ENCODE assay signal across 8 cellular contexts in the genomic region with DNA sequence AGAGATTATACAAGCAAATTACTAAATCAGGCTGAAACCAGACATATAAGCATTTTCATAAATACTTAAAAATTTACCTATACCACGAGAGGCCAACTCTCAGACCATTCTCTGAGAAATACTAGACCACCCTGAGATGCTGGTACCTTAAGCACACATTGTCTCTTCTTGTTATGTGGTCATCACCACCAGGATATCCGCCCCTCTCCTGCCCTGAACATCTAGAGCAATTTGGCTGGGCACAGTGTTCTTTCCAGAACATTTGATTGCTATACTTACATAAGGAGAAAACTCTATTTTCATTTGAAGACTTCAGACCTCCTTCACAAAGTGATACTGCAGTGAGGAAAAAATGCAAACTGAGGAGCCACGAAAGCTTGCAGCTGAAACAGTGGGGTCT. TPM values are rescaled to one million over a fixed set of nuclear protein-coding genes. Genes with fewer than 3 reads are reported as not detected.
A peak's percentile ranks its signal among the peaks of the same experiment; 100 is the strongest.
DNase-seq lines count a peak whose midpoint lies in the region; ATAC-seq lines count a peak whose summit lies in the region.

No MANE protein-coding gene starts in this region.

- no peaks in the 10 kb centered on the region for H3K36me3 Mint-ChIP-seq in activated naive CD4-positive, alpha-beta T cell treated with anti-CD3 and anti-CD28 coated beads for 36 hours (ENCODE audit: low read depth)
- no peaks in the 10 kb centered on the region for H3K36me3 Mint-ChIP-seq in stimulated activated memory B cell treated with anti-CD40 and anti-IgM and Interleukin-4, amounts not matched to agents 10 μg/mL and 1 μg/mL and 100 μg/mL, for 72 hours

- H3K27ac ChIP-seq in KOPT-K1 (ENCODE audit: low read depth, low read length, poor library complexity, severe bottlenecking) = peak overlapping the region; percentile 26

- H3K27ac Mint-ChIP-seq in activated naive CD4-positive, alpha-beta T cell treated with anti-CD3 and anti-CD28 coated beads for 36 hours = peak overlapping the region; percentile 89
- peak overlapping the region; percentile 84 for H3K27ac Mint-ChIP-seq in stimulated activated memory B cell treated with anti-CD40 and anti-IgM and Interleukin-4, amounts not matched to agents 10 μg/mL and 1 μg/mL and 100 μg/mL, for 72 hours

- no peaks in the 10 kb centered on the region for H3K9me3 ChIP-seq in KOPT-K1 (ENCODE audit: insufficient read depth, low read length, poor library complexity, severe bottlenecking)

- no peaks in the 10 kb centered on the region for H3K36me3 ChIP-seq in KOPT-K1 (ENCODE audit: insufficient read depth, low read length)

- peak; percentile 19 for ATAC-seq in HG02763 (IDR thresholded peaks at IDR 0.05; ENCODE audit: unreplicated experiment)
- ATAC-seq in stimulated activated memory B cell treated with anti-CD40 and anti-IgM and Interleukin-4, amounts not matched to agents 10 μg/mL and 1 μg/mL and 100 μg/mL, for 72 hours = peak; percentile 18

- no peaks in the 10 kb centered on the region for H3K27me3 Mint-ChIP-seq in activated naive CD4-positive, alpha-beta T cell treated with anti-CD3 and anti-CD28 coated beads for 36 hours (ENCODE audit: low read depth)
- no peaks in the 10 kb centered on the region for H3K27me3 Mint-ChIP-seq in stimulated activated memory B cell treated with anti-CD40 and anti-IgM and Interleukin-4, amounts not matched to agents 10 μg/mL and 1 μg/mL and 100 μg/mL, for 72 hours

- no peak for DNase-seq in activated naive CD4-positive, alpha-beta T cell treated with anti-CD3 and anti-CD28 coated beads for 36 hours
- no peak for DNase-seq in activated naive CD4-positive, alpha-beta T cell treated with Interleukin-2 at 50 U/mL for 16 hours
- DNase-seq in T-helper 9 cell (no peak), NCI-H187 treated with DMSO at 0.1 percent for 48 hours (lab: John Stamatoyannopoulos, UW) (no peak), DMS153 treated with DMSO at 0.1 percent for 48 hours (lab: John Stamatoyannopoulos, UW; ENCODE audit: unreplicated experiment) (no peak)

- H3K9me3 Mint-ChIP-seq in activated naive CD4-positive, alpha-beta T cell treated with anti-CD3 and anti-CD28 coated beads for 36 hours = no peaks in the 10 kb centered on the region
- no peaks in the 10 kb centered on the region for H3K9me3 Mint-ChIP-seq in stimulated activated memory B cell treated with anti-CD40 and anti-IgM and Interleukin-4, amounts not matched to agents 10 μg/mL and 1 μg/mL and 100 μg/mL, for 72 hours

- intact Hi-C loops in activated naive CD4-positive, alpha-beta T cell treated with anti-CD3 and anti-CD28 coated beads for 36 hours (cut with micrococcal nuclease) = no loop called here

- H3K4me3 Mint-ChIP-seq in activated naive CD4-positive, alpha-beta T cell treated with anti-CD3 and anti-CD28 coated beads for 36 hours = peak overlapping the region; percentile 25
- peak overlapping the region; percentile 48 for H3K4me3 Mint-ChIP-seq in stimulated activated memory B cell treated with anti-CD40 and anti-IgM and Interleukin-4, amounts not matched to agents 10 μg/mL and 1 μg/mL and 100 μg/mL, for 72 hours

- CTCF ChIA-PET in activated naive CD4-positive, alpha-beta T cell treated with anti-CD3 and anti-CD28 coated beads for 36 hours (lab: Charles Lee) = interaction anchor here (0.6 to 3.1 kb wide), 4 partner anchors 12 to 96 kb away, joined by 3 to 10 read pairs (median 4); no protein-coding TSS in a partner anchor

- H3K4me1 Mint-ChIP-seq in activated naive CD4-positive, alpha-beta T cell treated with anti-CD3 and anti-CD28 coated beads for 36 hours (ENCODE audit: low read depth) = peaks cover 80% of the 10 kb centered on the region
- peaks cover 70% of the 10 kb centered on the region for H3K4me1 Mint-ChIP-seq in stimulated activated memory B cell treated with anti-CD40 and anti-IgM and Interleukin-4, amounts not matched to agents 10 μg/mL and 1 μg/mL and 100 μg/mL, for 72 hours

RNA-seq across cellular contexts. Expression of a gene that starts 36.2 kb away (rescaled TPM):
- 1 to 10 TPM; 9.1 TPM for total RNA-seq in activated naive CD4-positive, alpha-beta T cell treated with anti-CD3 and anti-CD28 coated beads for 36 hours
